10 cellular contexts compared by ENCODE assay signal in the genomic region with DNA sequence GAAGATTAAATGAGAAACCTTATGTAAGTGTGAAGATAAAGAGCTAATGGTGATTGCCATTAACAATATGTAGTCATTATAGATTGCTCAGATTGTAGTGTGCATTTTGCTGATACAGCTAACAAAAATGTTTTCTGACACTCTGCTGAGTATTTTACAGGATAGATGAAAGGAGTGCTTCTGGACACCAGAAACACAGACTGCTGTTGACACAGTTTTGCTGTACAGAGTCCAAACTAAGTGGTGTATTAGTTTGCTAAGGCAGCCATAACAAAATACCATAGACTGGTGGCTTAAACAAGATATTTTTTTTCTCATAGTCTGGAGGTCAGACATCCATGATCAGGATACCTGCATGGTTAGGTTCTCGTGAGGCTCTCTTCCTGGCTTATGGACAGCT. TPM values are rescaled to one million over a fixed set of nuclear protein-coding genes. Genes with fewer than 3 reads are reported as not detected.
DNase-seq lines count a peak whose midpoint lies in the region; ATAC-seq and TF ChIP-seq lines count a peak whose summit lies in the region.
"Had no signal": no experiment of that assay in that cellular context is flagged by ENCODE, and none has a peak within 500 bp of the region (broad histone marks: within the 10 kb centered on the region; RNA-seq: fewer than 3 reads in every experiment).

No MANE protein-coding gene starts in this region.

- H3K4me1 ChIP-seq in H9 (ENCODE audit: insufficient read depth, low read length): no peaks in the 10 kb centered on the region
- H3K4me1 ChIP-seq in naive thymus-derived CD4-positive, alpha-beta T cell (ENCODE audit: control insufficient read depth in 2 of 2, insufficient read depth in 2 of 2, low read length in 2 of 2): peaks cover 25 to 27% of the 10 kb centered on the region in 2 donors

- no peaks in the 10 kb centered on the region for H3K27me3 Mint-ChIP-seq in CD4-positive, alpha-beta T cell
- H3K27me3 Mint-ChIP-seq in H9 (ENCODE audit: low read depth): no peaks in the 10 kb centered on the region
- no peaks in the 10 kb centered on the region for H3K27me3 Mint-ChIP-seq in activated naive CD8-positive, alpha-beta T cell
- H3K27me3 Mint-ChIP-seq in naive thymus-derived CD4-positive, alpha-beta T cell: peaks cover 0 to 3% (median 0%) of the 10 kb centered on the region in 5 donors

- H2BK12ac ChIP-seq in H9 (ENCODE audit: insufficient read length, low read depth, low read length): no peak overlapping the region

- no peak overlapping the region for H3K4ac ChIP-seq in H9 (ENCODE audit: low read depth, low read length)

- no peak for ATAC-seq in CD4-positive, alpha-beta T cell (ENCODE audit: poor library complexity)
- no peak for ATAC-seq in naive thymus-derived CD4-positive, alpha-beta T cell
- ATAC-seq in GM18858 (IDR thresholded peaks at IDR 0.05; ENCODE audit: unreplicated experiment): no peak

- no peaks in the 10 kb centered on the region for H3K27me3 ChIP-seq in CD4-positive, alpha-beta T cell (ENCODE audit: control insufficient read depth, insufficient read depth, low read length)
- no peaks in the 10 kb centered on the region for H3K27me3 ChIP-seq in H9 (ENCODE audit: insufficient read depth, low read length)
- no peaks in the 10 kb centered on the region for H3K27me3 ChIP-seq in naive thymus-derived CD4-positive, alpha-beta T cell (ENCODE audit: control insufficient read depth in 2 of 2, insufficient read depth in 2 of 2, low read length in 2 of 2)
- H3K27me3 ChIP-seq: spleen had no signal

- no peak overlapping the region for H3K4me2 ChIP-seq in H9 (ENCODE audit: insufficient read depth, insufficient read length, low read length)

- H3K14ac ChIP-seq in H9 (ENCODE audit: insufficient read depth, low read length): no peak overlapping the region

- CTCF ChIA-PET in CD4-positive, alpha-beta T cell (lab: Charles Lee): no interaction called here
- CTCF ChIA-PET in naive thymus-derived CD4-positive, alpha-beta T cell (lab: Charles Lee): interaction anchor here (0.6 kb wide), 1 partner anchor 264 kb away, joined by 8 read pairs; no protein-coding TSS in a partner anchor
- CTCF ChIA-PET in GM10248 (lab: Yijun Ruan, JAX): interaction anchor here (0.7 to 1.7 kb wide), 5 partner anchors 9 to 37 kb away, joined by 3 to 5 read pairs (median 3); no protein-coding TSS in a partner anchor

- POLR2A ChIA-PET in CD4-positive, alpha-beta T cell (lab: Charles Lee): interaction anchor here (0.6 to 1.0 kb wide), 2 partner anchors 9 to 265 kb away, joined by 3 read pairs; a partner anchor contains a TSS
- POLR2A ChIA-PET in naive thymus-derived CD4-positive, alpha-beta T cell (lab: Charles Lee): interaction anchor here (0.6 to 1.4 kb wide), 2 partner anchors 15 to 362 kb away, joined by 3 to 11 read pairs; no protein-coding TSS in a partner anchor
- POLR2A ChIA-PET in GM10248 (lab: Yijun Ruan, JAX): no interaction called here

- H2AFZ ChIP-seq in H9 (ENCODE audit: low read length): no peak overlapping the region

- no peak overlapping the region for H4K8ac ChIP-seq in H9 (replicated peaks; ENCODE audit: insufficient read length, low read depth, low read length)

- H3K36me3 ChIP-seq in naive thymus-derived CD4-positive, alpha-beta T cell (ENCODE audit: control insufficient read depth in 2 of 3, insufficient read depth in 3 of 3, low read length in 3 of 3): peaks cover 0 to 14% (median 0%) of the 10 kb centered on the region in 3 experiments

- no peak overlapping the region for H3K18ac ChIP-seq in H9 (ENCODE audit: insufficient read length, low read depth, low read length)

- TF ChIP-seq CTCF in CD4-positive, alpha-beta T cell (IDR thresholded peaks at IDR 0.05): no peak
- TF ChIP-seq CTCF in H9 (conservative IDR thresholded peaks at IDR 0.05): no peak
- TF ChIP-seq CTCF in GM10248 (IDR thresholded peaks at IDR 0.05; ENCODE audit: control extremely low read depth, extremely low read depth, low read depth, missing control alignments): no peak

- no peak overlapping the region for H3K27ac ChIP-seq in CD4-positive, alpha-beta T cell (ENCODE audit: low read depth, low read length)
- no peak overlapping the region for H3K27ac ChIP-seq in H9 (ENCODE audit: insufficient read length, low read depth, low read length)
- H3K27ac ChIP-seq in naive thymus-derived CD4-positive, alpha-beta T cell (ENCODE audit: low read depth, low read length): no peak overlapping the region
- H3K27ac ChIP-seq: spleen had no signal

- H3K56ac ChIP-seq in H9 (ENCODE audit: insufficient read length, low read depth, low read length): no peak overlapping the region

- no peak overlapping the region for H4K91ac ChIP-seq in H9 (ENCODE audit: insufficient read length, low read depth, low read length)

- intact Hi-C loops in CD4-positive, alpha-beta T cell (cut with DNase I, micrococcal nuclease): loop anchor here in 1 of 2 experiments (5.0 to 10.0 kb wide), 4 partner anchors 72 to 565 kb away; a partner anchor contains a TSS
- intact Hi-C loops in naive thymus-derived CD4-positive, alpha-beta T cell (cut with micrococcal nuclease): loop anchor here (5.0 to 10.0 kb wide), 6 partner anchors 33 to 1878 kb away; a partner anchor contains a TSS

- H3K36me3 Mint-ChIP-seq in CD4-positive, alpha-beta T cell (ENCODE audit: low read depth): peaks cover 58% of the 10 kb centered on the region
- H3K36me3 Mint-ChIP-seq in H9 (ENCODE audit: insufficient read depth in 1 of 3, low read depth in 3 of 3): peaks cover 8 to 25% (median 23%) of the 10 kb centered on the region in 3 experiments; a peak in 6 of 7 replicates
- H3K36me3 Mint-ChIP-seq in activated naive CD8-positive, alpha-beta T cell: no peaks in the 10 kb centered on the region
- peaks cover 0 to 13% (median 8%) of the 10 kb centered on the region in 5 donors for H3K36me3 Mint-ChIP-seq in naive thymus-derived CD4-positive, alpha-beta T cell

- H2BK20ac ChIP-seq in H9 (ENCODE audit: low read depth, low read length, poor library complexity, severe bottlenecking): no peak overlapping the region

- no peak for DNase-seq in CD4-positive, alpha-beta T cell
- DNase-seq in H9 (no peak), dedifferentiated amniotic fluid mesenchymal stem cell (ENCODE audit: extremely low spot score) (no peak), DMS53 (lab: John Stamatoyannopoulos, UW) (no peak), GM10248 (ENCODE audit: extremely low spot score) (no peak)
- no peak for DNase-seq in naive thymus-derived CD4-positive, alpha-beta T cell
- DNase-seq: NCI-H748 treated with DMSO at 0.1 percent for 48 hours had no signal

- no peaks in the 10 kb centered on the region for H4K20me1 ChIP-seq in H9 (ENCODE audit: control insufficient read depth, insufficient read depth, insufficient read length)

- no peak overlapping the region for H2AK5ac ChIP-seq in H9 (ENCODE audit: insufficient read length, low read length)

- H3K4me3 Mint-ChIP-seq in CD4-positive, alpha-beta T cell: peak overlapping the region; percentile 98
- H3K4me3 Mint-ChIP-seq in H9: peak overlapping the region; percentile 8 to 95; a peak in 3 of 5 replicates
- H3K4me3 Mint-ChIP-seq in activated naive CD8-positive, alpha-beta T cell: peak overlapping the region; percentile 96
- H3K4me3 Mint-ChIP-seq in naive thymus-derived CD4-positive, alpha-beta T cell: peak overlapping the region; percentile 91 to 99 (median 95)

- H3K4me1 Mint-ChIP-seq in CD4-positive, alpha-beta T cell (ENCODE audit: low read depth): peaks cover 64% of the 10 kb centered on the region
- H3K4me1 Mint-ChIP-seq in H9: peaks cover 27 to 35% of the 10 kb centered on the region in 2 experiments
- peaks cover 58% of the 10 kb centered on the region for H3K4me1 Mint-ChIP-seq in activated naive CD8-positive, alpha-beta T cell (ENCODE audit: low read depth)
- peaks cover 30 to 65% (median 56%) of the 10 kb centered on the region in 7 donors for H3K4me1 Mint-ChIP-seq in naive thymus-derived CD4-positive, alpha-beta T cell

- H3K9me3 ChIP-seq in CD4-positive, alpha-beta T cell (ENCODE audit: control insufficient read depth, low read length): no peaks in the 10 kb centered on the region
- H3K9me3 ChIP-seq in H9 (ENCODE audit: control insufficient read depth, low read depth, low read length): no peaks in the 10 kb centered on the region
- no peaks in the 10 kb centered on the region for H3K9me3 ChIP-seq in naive thymus-derived CD4-positive, alpha-beta T cell (ENCODE audit: control insufficient read depth in 2 of 3, low read length in 3 of 3)
- H3K9me3 ChIP-seq: spleen had no signal

- no peak overlapping the region for H2BK120ac ChIP-seq in H9 (ENCODE audit: low read depth, low read length, poor library complexity, severe bottlenecking)

- peak overlapping the region; percentile 97 for H3K27ac Mint-ChIP-seq in CD4-positive, alpha-beta T cell
- no peak overlapping the region; a peak in 1 of 7 replicates for H3K27ac Mint-ChIP-seq in H9
- H3K27ac Mint-ChIP-seq in activated naive CD8-positive, alpha-beta T cell: no peak overlapping the region
- peak overlapping the region in 6 of 9 donors; percentile 39 to 99 (median 92) for H3K27ac Mint-ChIP-seq in naive thymus-derived CD4-positive, alpha-beta T cell

- no peak overlapping the region for H2BK15ac ChIP-seq in H9 (ENCODE audit: low read depth, low read length)

- H3K4me3 ChIP-seq in naive thymus-derived CD4-positive, alpha-beta T cell (ENCODE audit: low read length): peak overlapping the region; percentile 88

- H3T11ph ChIP-seq in H9 (ENCODE audit: low read length): no peak overlapping the region

- no CpG with 5 or more reads among the region's 1 CpG for WGBS in H9 (ENCODE audit: extremely low coverage, insufficient read length, low lambda C conversion rate)

- no peak overlapping the region for H3K23ac ChIP-seq in H9 (ENCODE audit: insufficient read length, low read depth, low read length)

- no peaks in the 10 kb centered on the region for H3K79me1 ChIP-seq in H9 (ENCODE audit: insufficient read depth, low read depth, low read length, poor library complexity, severe bottlenecking)

- H4K5ac ChIP-seq in H9 (ENCODE audit: insufficient read length, low read depth, low read length): no peak overlapping the region

- peaks cover 5% of the 10 kb centered on the region for H3K23me2 ChIP-seq in H9 (ENCODE audit: insufficient read length, low read depth, low read length, poor library complexity, severe bottlenecking)

- no peaks in the 10 kb centered on the region for H3K9me3 Mint-ChIP-seq in CD4-positive, alpha-beta T cell
- no peaks in the 10 kb centered on the region for H3K9me3 Mint-ChIP-seq in H9
- H3K9me3 Mint-ChIP-seq in activated naive CD8-positive, alpha-beta T cell (ENCODE audit: low read depth): no peaks in the 10 kb centered on the region
- peaks cover 0 to 5% (median 0%) of the 10 kb centered on the region in 11 donors for H3K9me3 Mint-ChIP-seq in naive thymus-derived CD4-positive, alpha-beta T cell

- peaks cover 31% of the 10 kb centered on the region; the same call in 1 of the 2 replicates for H3K79me2 ChIP-seq in H9 (ENCODE audit: insufficient read depth, low read length)

- no peak overlapping the region for H3K9ac ChIP-seq in H9 (ENCODE audit: extremely low read depth, insufficient read length, low read length)

- no peak overlapping the region for H2BK5ac ChIP-seq in H9 (ENCODE audit: insufficient read length, low read length)

RNA-seq across cellular contexts. Expression of a gene that starts 2.2 kb away (rescaled TPM):
- 10 to 100 TPM; 46.8 to 48.0 TPM for total RNA-seq in CD4-positive, alpha-beta T cell
- 80.6 and 82.4 TPM in 2 replicates for total RNA-seq in H9 (2021)
- 10 to 100 TPM; 29.8 to 69.8 (median 48.5) TPM for total RNA-seq in naive thymus-derived CD4-positive, alpha-beta T cell
- 10 to 100 TPM; 64.8 to 88.2 TPM for polyA plus RNA-seq in naive thymus-derived CD4-positive, alpha-beta T cell

Comparison
In these comparisons a context has a peak if more than half of its experiments do, and no peak if none do; other contexts are left out.
1. H3K27ac Mint-ChIP-seq: peak in CD4-positive, alpha-beta T cell (single experiment) and naive thymus-derived CD4-positive, alpha-beta T cell (6 of 9); none in H9 (0 of 3) and activated naive CD8-positive, alpha-beta T cell (single experiment).
2. Peak in every context shown above with its lines, with median percentiles within 50 percentile points of each other: H3K4me3 Mint-ChIP-seq.